In genomic region chr5:10601246-10602030, GRCh38 we compare ENCODE assay signal across 8 cellular contexts. TPM values are rescaled to one million over a fixed set of nuclear protein-coding genes. Genes with fewer than 3 reads are reported as not detected.
DNase-seq lines count a peak whose midpoint lies in the region; ATAC-seq and TF ChIP-seq lines count a peak whose summit lies in the region.

No MANE protein-coding gene starts in this region.

- CTCF ChIA-PET in activated CD8-positive, alpha-beta T cell treated with anti-CD3 and anti-CD28 coated beads for 36 hours (lab: Charles Lee): interaction anchor here (0.9 to 1.0 kb wide), 2 partner anchors 26 to 27 kb away, joined by 3 read pairs; no protein-coding TSS in a partner anchor
- CTCF ChIA-PET in activated CD8-positive, alpha-beta T cell treated with anti-CD3 and anti-CD28 coated beads, Interleukin-2, amount 10 ng/mL, durations not matched to agents 7 days and 5 days (lab: Charles Lee): interaction anchor here (1.7 kb wide), 1 partner anchor 26 kb away, joined by 7 read pairs; no protein-coding TSS in a partner anchor

- intact Hi-C loops in activated CD8-positive, alpha-beta T cell treated with anti-CD3 and anti-CD28 coated beads for 36 hours (cut with micrococcal nuclease): no loop called here

- peaks cover 13% of the 10 kb centered on the region for H3K9me3 Mint-ChIP-seq in activated CD8-positive, alpha-beta T cell treated with anti-CD3 and anti-CD28 coated beads for 36 hours
- peaks cover 3% of the 10 kb centered on the region for H3K9me3 Mint-ChIP-seq in activated CD8-positive, alpha-beta T cell treated with anti-CD3 and anti-CD28 coated beads, Interleukin-2, amount 10 ng/mL, durations not matched to agents 7 days and 5 days (ENCODE audit: insufficient read depth)

- TF ChIP-seq CTCF in activated CD8-positive, alpha-beta T cell treated with anti-CD3 and anti-CD28 coated beads for 36 hours (IDR thresholded peaks at IDR 0.05): no peak

- POLR2A ChIA-PET in activated CD8-positive, alpha-beta T cell treated with anti-CD3 and anti-CD28 coated beads for 36 hours (lab: Charles Lee): interaction anchor here (0.8 to 1.0 kb wide), 2 partner anchors 18 to 33 kb away, joined by 3 read pairs; no protein-coding TSS in a partner anchor
- POLR2A ChIA-PET in activated CD8-positive, alpha-beta T cell treated with anti-CD3 and anti-CD28 coated beads, Interleukin-2, amount 10 ng/mL, durations not matched to agents 7 days and 5 days (lab: Charles Lee): interaction anchor here (0.6 kb wide), 1 partner anchor 9 kb away, joined by 3 read pairs; no protein-coding TSS in a partner anchor

- H3K27ac Mint-ChIP-seq in activated CD8-positive, alpha-beta T cell treated with anti-CD3 and anti-CD28 coated beads for 36 hours: no peak overlapping the region
- H3K27ac Mint-ChIP-seq in activated CD8-positive, alpha-beta T cell treated with anti-CD3 and anti-CD28 coated beads, Interleukin-2, amount 10 ng/mL, durations not matched to agents 7 days and 5 days: no peak overlapping the region

- ATAC-seq in activated CD8-positive, alpha-beta T cell treated with anti-CD3 and anti-CD28 coated beads for 36 hours: peak; percentile 37
- ATAC-seq in activated CD8-positive, alpha-beta T cell treated with anti-CD3 and anti-CD28 coated beads, Interleukin-2, amount 10 ng/mL, durations not matched to agents 7 days and 5 days: no peak
- ATAC-seq in HG02759 (IDR thresholded peaks at IDR 0.05; ENCODE audit: unreplicated experiment): peak; percentile 60

- DNase-seq in activated CD8-positive, alpha-beta T cell treated with anti-CD3 and anti-CD28 coated beads for 36 hours: no peak
- DNase-seq in activated CD8-positive, alpha-beta T cell treated with anti-CD3 and anti-CD28 coated beads, Interleukin-2, amount 10 ng/mL, durations not matched to agents 7 days and 5 days: no peak
- DNase-seq in NCI-H1417 (lab: John Stamatoyannopoulos, UW): peak; percentile 98 to 99 (median 98)
- peak; percentile 81 for DNase-seq in T1000 (lab: John Stamatoyannopoulos, UW)
- DNase-seq in fibroblast of peridontal ligament (ENCODE audit: extremely low read depth): peak; percentile 94
- DNase-seq in nucleus accumbens (lab: John Stamatoyannopoulos, UW): peak in 55 of 56 donors; percentile 29 to 93 (median 82)
- no peak for DNase-seq in Kasumi-1 (lab: John Stamatoyannopoulos, UW)

- peaks cover 38% of the 10 kb centered on the region for H3K4me1 Mint-ChIP-seq in activated CD8-positive, alpha-beta T cell treated with anti-CD3 and anti-CD28 coated beads for 36 hours (ENCODE audit: low read depth)
- peaks cover 12% of the 10 kb centered on the region for H3K4me1 Mint-ChIP-seq in activated CD8-positive, alpha-beta T cell treated with anti-CD3 and anti-CD28 coated beads, Interleukin-2, amount 10 ng/mL, durations not matched to agents 7 days and 5 days (ENCODE audit: low read depth)

- H3K27me3 Mint-ChIP-seq in activated CD8-positive, alpha-beta T cell treated with anti-CD3 and anti-CD28 coated beads for 36 hours: peaks cover 8% of the 10 kb centered on the region
- H3K27me3 Mint-ChIP-seq in activated CD8-positive, alpha-beta T cell treated with anti-CD3 and anti-CD28 coated beads, Interleukin-2, amount 10 ng/mL, durations not matched to agents 7 days and 5 days (ENCODE audit: low read depth): no peaks in the 10 kb centered on the region

- H3K36me3 Mint-ChIP-seq in activated CD8-positive, alpha-beta T cell treated with anti-CD3 and anti-CD28 coated beads for 36 hours (ENCODE audit: low read depth): peaks cover 21% of the 10 kb centered on the region
- H3K36me3 Mint-ChIP-seq in activated CD8-positive, alpha-beta T cell treated with anti-CD3 and anti-CD28 coated beads, Interleukin-2, amount 10 ng/mL, durations not matched to agents 7 days and 5 days (ENCODE audit: low read depth): peaks cover 4% of the 10 kb centered on the region

- no peak overlapping the region for H3K4me3 Mint-ChIP-seq in activated CD8-positive, alpha-beta T cell treated with anti-CD3 and anti-CD28 coated beads for 36 hours
- no peak overlapping the region for H3K4me3 Mint-ChIP-seq in activated CD8-positive, alpha-beta T cell treated with anti-CD3 and anti-CD28 coated beads, Interleukin-2, amount 10 ng/mL, durations not matched to agents 7 days and 5 days

RNA-seq across cellular contexts. Expression of gene ANKRD33B, which starts 37.6 kb away (rescaled TPM):
- 10 to 100 TPM; 13.6 to 13.8 TPM for total RNA-seq in activated CD8-positive, alpha-beta T cell treated with anti-CD3 and anti-CD28 coated beads for 36 hours
- 1 to 10 TPM; 4.6 to 5.5 TPM for total RNA-seq in activated CD8-positive, alpha-beta T cell treated with anti-CD3 and anti-CD28 coated beads, Interleukin-2, amount 10 ng/mL, durations not matched to agents 7 days and 5 days

Comparison
In these comparisons a context has a peak if more than half of its experiments do, and no peak if none do; other contexts are left out.
1. DNase-seq: peak in NCI-H1417 (3 of 3), T1000 (single experiment), fibroblast of peridontal ligament (single experiment) and nucleus accumbens (55 of 56); none in activated CD8-positive, alpha-beta T cell treated with anti-CD3 and anti-CD28 coated beads for 36 hours (single experiment), activated CD8-positive, alpha-beta T cell treated with anti-CD3 and anti-CD28 coated beads, Interleukin-2, amount 10 ng/mL, durations not matched to agents 7 days and 5 days (single experiment) and Kasumi-1 (0 of 2).